Comparison of ENCODE assay signal across 8 cellular contexts in the genomic region with DNA sequence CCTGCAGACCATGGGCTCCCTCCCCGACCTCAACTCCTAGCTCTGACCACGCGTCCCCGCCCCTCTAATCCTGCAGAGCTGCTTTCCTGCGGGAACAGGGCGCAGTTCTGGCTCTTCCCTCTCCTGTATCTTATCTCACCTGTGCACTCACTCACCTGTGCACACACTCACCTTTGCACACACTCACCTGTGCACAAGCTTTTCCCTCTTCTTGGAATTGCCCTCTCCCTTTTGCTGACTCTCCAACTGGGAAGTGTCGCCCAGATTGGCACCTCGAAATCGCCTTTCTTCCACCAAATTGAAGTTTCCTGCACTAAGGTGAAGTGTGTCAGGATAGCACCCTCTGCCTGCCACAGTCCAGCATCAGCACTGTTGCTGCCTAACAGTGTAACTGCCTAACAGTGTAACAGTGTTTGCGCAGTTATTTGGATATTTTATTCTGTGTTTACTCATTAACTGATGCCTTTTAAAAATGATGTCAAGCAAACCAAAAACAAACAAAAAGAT. TPM values are rescaled to one million over a fixed set of nuclear protein-coding genes. Genes with fewer than 3 reads are reported as not detected.
DNase-seq lines count a peak whose midpoint lies in the region; ATAC-seq and TF ChIP-seq lines count a peak whose summit lies in the region.

No MANE protein-coding gene starts in this region.

- intact Hi-C loops in CD4-positive, alpha-beta memory T cell (cut with micrococcal nuclease), result loop anchor here (1.0 kb wide), 2 partner anchors 11 to 40 kb away; a partner anchor contains a TSS
- intact Hi-C loops in sigmoid colon (cut with DNase I), result no loop called here

- WGBS in hepatocyte (ENCODE audit: low lambda C conversion rate, missing lambda C conversion rate), result 8% methylated on average over 10 of the region's 10 CpGs
- WGBS in sigmoid colon, 2 donors, result 2 to 4% methylated on average over 10 of the region's 10 CpGs

- TF ChIP-seq CTCF in hepatocyte (IDR thresholded peaks at IDR 0.05; ENCODE audit: poor library complexity) (peak; percentile 73), sigmoid colon (IDR thresholded peaks at IDR 0.05) (peak in 2 of 4 experiments; percentile 14 to 23)

- H3K4me3 Mint-ChIP-seq in CD4-positive, alpha-beta memory T cell, result peak overlapping the region; percentile 89 to 100 (median 96)

- H3K9me2 ChIP-seq in hepatocyte (replicated peaks; ENCODE audit: insufficient read depth), result no peaks in the 10 kb centered on the region

- no peak for TF ChIP-seq EP300 in sigmoid colon (IDR thresholded peaks at IDR 0.05)

- peaks cover 0 to 5% (median 0%) of the 10 kb centered on the region in 8 donors for H3K9me3 Mint-ChIP-seq in CD4-positive, alpha-beta memory T cell
- H3K9me3 Mint-ChIP-seq in activated naive CD4-positive, alpha-beta T cell treated with anti-CD3 and anti-CD28 coated beads, Interleukin-2, amount 50 U/mL, for 72 hours, result peaks cover 0 to 15% of the 10 kb centered on the region in 2 donors

- TF ChIP-seq POLR2A in sigmoid colon (IDR thresholded peaks at IDR 0.05), result no peak

- H3K36me3 Mint-ChIP-seq in CD4-positive, alpha-beta memory T cell, result peaks cover 18 to 24% of the 10 kb centered on the region in 2 donors
- H3K36me3 Mint-ChIP-seq in activated naive CD4-positive, alpha-beta T cell treated with anti-CD3 and anti-CD28 coated beads, Interleukin-2, amount 50 U/mL, for 72 hours, result peaks cover 16 to 19% of the 10 kb centered on the region in 2 donors

- peaks cover 22% of the 10 kb centered on the region for H3K4me1 ChIP-seq in CD4-positive, alpha-beta memory T cell (ENCODE audit: insufficient read depth, low read length)
- H3K4me1 ChIP-seq in hepatocyte (ENCODE audit: insufficient read depth) (peaks cover 6% of the 10 kb centered on the region), sigmoid colon (peaks cover 0 to 18% (median 15%) of the 10 kb centered on the region in 4 donors)

- POLR2A ChIA-PET in CD4-positive, alpha-beta memory T cell (lab: Charles Lee; ENCODE audit: partially characterized antibody), result interaction anchor here (0.7 to 4.1 kb wide), 12 partner anchors 9 to 1816 kb away, joined by 3 to 77 read pairs (median 4); a partner anchor contains a TSS

- no peaks in the 10 kb centered on the region for H3K27me3 Mint-ChIP-seq in CD4-positive, alpha-beta memory T cell

- H4K20me1 ChIP-seq in hepatocyte (ENCODE audit: insufficient read depth, poor library complexity, severe bottlenecking), result no peaks in the 10 kb centered on the region

- peak overlapping the region; percentile 88 to 99 (median 96) for H3K27ac Mint-ChIP-seq in CD4-positive, alpha-beta memory T cell
- H3K27ac Mint-ChIP-seq in activated naive CD4-positive, alpha-beta T cell treated with anti-CD3 and anti-CD28 coated beads, Interleukin-2, amount 50 U/mL, for 72 hours, result peak overlapping the region; percentile 90 to 96

- CTCF ChIA-PET in CD4-positive, alpha-beta memory T cell (lab: Charles Lee; ENCODE audit: partially characterized antibody), result interaction anchor here (0.8 to 6.8 kb wide), 23 partner anchors 9 to 191 kb away, joined by 3 to 116 read pairs (median 4); a partner anchor contains a TSS

- no peaks in the 10 kb centered on the region for H3K36me3 ChIP-seq in CD4-positive, alpha-beta memory T cell (ENCODE audit: insufficient read depth, low read length)
- no peaks in the 10 kb centered on the region for H3K36me3 ChIP-seq in hepatocyte (replicated peaks; ENCODE audit: insufficient read depth, low read depth)
- H3K36me3 ChIP-seq in sigmoid colon, result peaks cover 0 to 12% (median 0%) of the 10 kb centered on the region in 4 donors

- peak overlapping the region; percentile 93 for H3K4me2 ChIP-seq in hepatocyte

- H2AFZ ChIP-seq in hepatocyte, result peak overlapping the region; percentile 96

- no peaks in the 10 kb centered on the region for H3K79me2 ChIP-seq in hepatocyte

- H3K27me3 ChIP-seq in CD4-positive, alpha-beta memory T cell (ENCODE audit: insufficient read depth, low read length), result no peaks in the 10 kb centered on the region
- no peaks in the 10 kb centered on the region for H3K27me3 ChIP-seq in hepatocyte
- H3K27me3 ChIP-seq in sigmoid colon, result no peaks in the 10 kb centered on the region

- H3K4me3 ChIP-seq in CD4-positive, alpha-beta memory T cell (ENCODE audit: low read length in 2 of 2), result peak overlapping the region; percentile 88 to 95
- peak overlapping the region; percentile 92 for H3K4me3 ChIP-seq in hepatocyte
- H3K4me3 ChIP-seq in sigmoid colon, result peak overlapping the region; percentile 49 to 84 (median 73)

- H3K27ac ChIP-seq in CD4-positive, alpha-beta memory T cell (ENCODE audit: low read depth, low read length), result peak overlapping the region; percentile 41
- H3K27ac ChIP-seq in hepatocyte (peak overlapping the region; percentile 72), sigmoid colon (peak overlapping the region; percentile 78 to 90 (median 86))

- no peaks in the 10 kb centered on the region for H3K9me3 ChIP-seq in CD4-positive, alpha-beta memory T cell (ENCODE audit: control insufficient read depth in 1 of 2, low read length in 2 of 2)
- H3K9me3 ChIP-seq in hepatocyte (ENCODE audit: low read depth) (no peaks in the 10 kb centered on the region), sigmoid colon (no peaks in the 10 kb centered on the region)

- peak; percentile 31 to 55 (median 45) for DNase-seq in CD4-positive, alpha-beta memory T cell
- DNase-seq in NCI-H526 (lab: John Stamatoyannopoulos, UW) (peak; percentile 24 to 64), hepatocyte (ENCODE audit: low spot score) (peak; percentile 66), sigmoid colon (peak; percentile 64)
- DNase-seq in activated naive CD4-positive, alpha-beta T cell treated with anti-CD3 and anti-CD28 coated beads, Interleukin-2, amount 50 U/mL, for 72 hours (ENCODE audit: low spot score in 2 of 2), result no peak

- peak; percentile 56 for ATAC-seq in GM18907 (IDR thresholded peaks at IDR 0.05; ENCODE audit: unreplicated experiment)
- ATAC-seq in HG03280 (IDR thresholded peaks at IDR 0.05; ENCODE audit: unreplicated experiment), result peak; percentile 35
- ATAC-seq in activated naive CD4-positive, alpha-beta T cell treated with anti-CD3 and anti-CD28 coated beads, Interleukin-2, amount 50 U/mL, for 72 hours, result peak; percentile 32 to 54
- no peak for ATAC-seq in HG02870 (IDR thresholded peaks at IDR 0.05; ENCODE audit: unreplicated experiment)

- H3K4me1 Mint-ChIP-seq in CD4-positive, alpha-beta memory T cell, result peaks cover 12 to 23% (median 18%) of the 10 kb centered on the region in 4 donors

RNA-seq across cellular contexts. Expression of a gene that starts 0.6 kb away (rescaled TPM):
- 1 to 10 TPM; 3.5 to 4.1 TPM for total RNA-seq in CD4-positive, alpha-beta memory T cell
- polyA plus RNA-seq in CD4-positive, alpha-beta memory T cell, result 1 to 10 TPM; 6.3 to 9.7 TPM
- total RNA-seq in activated naive CD4-positive, alpha-beta T cell treated with anti-CD3 and anti-CD28 coated beads, Interleukin-2, amount 50 U/mL, for 72 hours, result 10 to 100 TPM in 1 of 2 donors, 1 to 10 TPM in 1; 1.6 to 13.6 TPM
- total RNA-seq in hepatocyte (5.4 and 7.0 TPM in 2 replicates), sigmoid colon (10 to 100 TPM in 1 of 4 donors, 1 to 10 TPM in 3; 1.8 to 11.1 (median 7.8) TPM)
- polyA plus RNA-seq in hepatocyte (2.6 and 4.1 TPM in 2 replicates), sigmoid colon (10 to 100 TPM in 2 of 3 donors, 1 to 10 TPM in 1; 3.6 to 26.1 (median 14.7) TPM)

RNA-seq across cellular contexts. Expression of a gene that starts 11.3 kb away (rescaled TPM):
- 1 to 10 TPM; 3.8 to 4.9 TPM for total RNA-seq in CD4-positive, alpha-beta memory T cell
- polyA plus RNA-seq in CD4-positive, alpha-beta memory T cell, result 10 to 100 TPM in 1 of 2 donors, 1 to 10 TPM in 1; 5.1 to 10.4 TPM
- 10 to 100 TPM in 1 of 2 donors, 1 to 10 TPM in 1; 2.7 to 11.1 TPM for total RNA-seq in activated naive CD4-positive, alpha-beta T cell treated with anti-CD3 and anti-CD28 coated beads, Interleukin-2, amount 50 U/mL, for 72 hours
- total RNA-seq in hepatocyte, result 1.3 and 1.6 TPM in 2 replicates
- 1.1 and 2.9 TPM in 2 replicates for polyA plus RNA-seq in hepatocyte
- 10 to 100 TPM in 3 of 4 donors, 1 to 10 TPM in 1; 7.2 to 13.2 (median 11.3) TPM for total RNA-seq in sigmoid colon
- polyA plus RNA-seq in sigmoid colon, result 10 to 100 TPM in 2 of 3 donors, 1 to 10 TPM in 1; 1.2 to 22.3 (median 14.3) TPM

RNA-seq across cellular contexts. Expression of a gene that starts 50.9 kb away (rescaled TPM):
- 10 to 100 TPM; 34.3 to 41.1 TPM for total RNA-seq in CD4-positive, alpha-beta memory T cell
- 10 to 100 TPM in 1 of 2 donors, 1 to 10 TPM in 1; 3.9 to 13.3 TPM for polyA plus RNA-seq in CD4-positive, alpha-beta memory T cell
- 10 to 100 TPM; 49.3 to 57.5 TPM for total RNA-seq in activated naive CD4-positive, alpha-beta T cell treated with anti-CD3 and anti-CD28 coated beads, Interleukin-2, amount 50 U/mL, for 72 hours
- 8.3 and 10.1 TPM in 2 replicates for total RNA-seq in hepatocyte
- 3.4 and 5.4 TPM in 2 replicates for polyA plus RNA-seq in hepatocyte
- total RNA-seq in sigmoid colon, result 10 to 100 TPM in 3 of 4 donors, 1 to 10 TPM in 1; 5.7 to 14.2 (median 12.3) TPM
- polyA plus RNA-seq in sigmoid colon, result 10 to 100 TPM in 1 of 3 donors, 1 to 10 TPM in 2; 4.8 to 13.2 (median 8.4) TPM

Comparison
In these comparisons a context has a peak if more than half of its experiments do, and no peak if none do; other contexts are left out.
1. DNase-seq: peak in CD4-positive, alpha-beta memory T cell (5 of 5), NCI-H526 (2 of 2), hepatocyte (single experiment) and sigmoid colon (single experiment); none in activated naive CD4-positive, alpha-beta T cell treated with anti-CD3 and anti-CD28 coated beads, Interleukin-2, amount 50 U/mL, for 72 hours (0 of 2).
2. Peak in every context shown above with its lines, with median percentiles within 50 percentile points of each other: H3K27ac ChIP-seq and H3K4me3 ChIP-seq.